Comparison of ENCODE assay signal across 32 cellular contexts in the genomic region with DNA sequence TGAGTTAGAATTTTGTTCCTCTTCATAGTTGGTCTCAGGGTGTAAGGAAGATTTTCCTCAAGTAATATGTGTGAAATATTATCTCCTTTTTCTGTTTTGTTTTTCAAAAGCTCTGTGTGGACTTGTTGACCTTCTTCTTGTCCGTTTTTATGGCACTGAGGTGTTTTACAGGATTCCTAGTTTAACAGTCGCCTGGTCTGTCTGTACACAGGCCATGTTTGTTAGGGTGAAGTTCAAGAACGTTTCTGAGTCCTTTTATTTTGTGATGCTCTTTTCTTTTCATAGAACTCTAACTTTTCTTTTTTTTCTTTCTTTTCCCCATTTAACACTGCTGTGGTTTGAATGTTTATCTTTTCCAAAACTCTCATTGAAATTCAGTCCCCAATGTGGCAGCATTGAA. TPM values are rescaled to one million over a fixed set of nuclear protein-coding genes. Genes with fewer than 3 reads are reported as not detected.
"Had no signal": no experiment of that assay in that cellular context is flagged by ENCODE, and none has a peak within 500 bp of the region (broad histone marks: within the 10 kb centered on the region; RNA-seq: fewer than 3 reads in every experiment).

No MANE protein-coding gene starts in this region.

- H3K36me3 ChIP-seq: WERI-Rb-1 had no signal

- H3K4me3 ChIP-seq: PC-9 had no signal

- H3K27ac ChIP-seq: KMS-11, PC-9, RWPE1, WERI-Rb-1 had no signal

- DNase-seq: activated CD4-positive, alpha-beta memory T cell treated with anti-CD3 and anti-CD28 coated beads, Interleukin-2, amount 10 ng/mL, durations not matched to agents 7 days and 5 days; activated CD4-positive, alpha-beta T cell treated with anti-CD3 and anti-CD28 coated beads for 1 hour; activated CD4-positive, alpha-beta T cell treated with anti-CD3 and anti-CD28 coated beads for 48 hours; activated CD4-positive, CD25-positive, alpha-beta regulatory T cell; activated CD8-positive, alpha-beta memory T cell treated with anti-CD3 and anti-CD28 coated beads for 24 hours; activated CD8-positive, alpha-beta memory T cell treated with anti-CD3 and anti-CD28 coated beads, Interleukin-2, amount 10 ng/mL, durations not matched to agents 7 days and 5 days; activated CD8-positive, alpha-beta memory T cell treated with anti-CD3 and anti-CD28 coated beads, Interleukin-2, amount 50 U/mL, for 48 hours; activated effector memory CD4-positive, alpha-beta T cell treated with Interleukin-2 at 50 U/mL for 16 hours; activated naive CD4-positive, alpha-beta T cell treated with anti-CD3 and anti-CD28 coated beads, Interleukin-2, amount 10 ng/mL, durations not matched to agents 7 days and 5 days; activated naive CD8-positive, alpha-beta T cell treated with anti-CD3 and anti-CD28 coated beads, Interleukin-2, amount 50 U/mL, for 24 hours; activated T-cell treated with anti-CD3 and anti-CD28 coated beads, Interleukin-2, amount 50 U/mL, for 48 hours; anterior cingulate cortex; MM.1S; MV-4-11; NCI-H1092; NCI-H1436 treated with DMSO at 0.1 percent for 48 hours; NCI-H1694 treated with DMSO at 0.1 percent for 48 hours; NCI-H2029; NCI-H345; NCI-H524 treated with DMSO at 0.1 percent for 48 hours; NCI-H748 treated with DMSO at 0.1 percent for 48 hours; NK-92 treated with Interleukin-12 subunit alpha and Interleukin-12 subunit beta, amount 100 ng/mL, for 24 hours; PC-9; SIG-M5; SW 1271; T-helper 1 cell; T-helper 2 cell; T1000; WERI-Rb-1 had no signal

- ATAC-seq: activated CD8-positive, alpha-beta memory T cell treated with anti-CD3 and anti-CD28 coated beads, Interleukin-2, amount 10 ng/mL, durations not matched to agents 7 days and 5 days; activated naive CD8-positive, alpha-beta T cell treated with anti-CD3 and anti-CD28 coated beads, Interleukin-2, amount 50 U/mL, for 24 hours; Right ventricle myocardium inferior had no signal

- H3K9ac ChIP-seq: KMS-11 had no signal

RNA-seq across cellular contexts. Expression of a gene that starts 18.5 kb away (rescaled TPM):
- total RNA-seq: activated CD4-positive, alpha-beta memory T cell treated with anti-CD3 and anti-CD28 coated beads, Interleukin-2, amount 10 ng/mL, durations not matched to agents 7 days and 5 days; activated CD8-positive, alpha-beta memory T cell treated with anti-CD3 and anti-CD28 coated beads, Interleukin-2, amount 10 ng/mL, durations not matched to agents 7 days and 5 days had no signal
